9 cellular contexts compared by ENCODE assay signal in genomic region chr12:19273482-19274330, GRCh38.
A peak's percentile ranks its signal among the peaks of the same experiment; 100 is the strongest.
DNase-seq lines count a peak whose midpoint lies in the region; ATAC-seq, FAIRE-seq and TF ChIP-seq lines count a peak whose summit lies in the region.
"Had no signal": no experiment of that assay in that cellular context is flagged by ENCODE, and none has a peak within 500 bp of the region (broad histone marks: within the 10 kb centered on the region; RNA-seq: fewer than 3 reads in every experiment).

No MANE protein-coding gene starts in this region.

- no peak overlapping the region for H3K9ac ChIP-seq in IMR-90 (ENCODE audit: low read depth, low read length)

- POLR2A ChIA-PET in A549 (lab: Yijun Ruan, JAX) (no interaction called here), IMR-90 (lab: Charles Lee; ENCODE audit: unreplicated experiment) (interaction anchor here (0.7 kb wide), 1 partner anchor 80 kb away, joined by 3 read pairs; no protein-coding TSS in a partner anchor)
- POLR2A ChIA-PET in activated naive CD8-positive, alpha-beta T cell treated with anti-CD3 and anti-CD28 coated beads, Interleukin-2, amount 10 ng/mL, durations not matched to agents 7 days and 5 days (lab: Charles Lee), result no interaction called here

- peak overlapping the region; percentile 29 for H3K4me3 Mint-ChIP-seq in activated naive CD8-positive, alpha-beta T cell treated with anti-CD3 and anti-CD28 coated beads, Interleukin-2, amount 10 ng/mL, durations not matched to agents 7 days and 5 days

- 92% methylated on average over 4 of the region's 4 CpGs for WGBS in A549 (ENCODE audit: missing lambda C conversion rate)
- no CpG with 5 or more reads among the region's 4 CpGs for WGBS in IMR-90 (ENCODE audit: extremely low coverage in 2 of 2, insufficient read length in 1 of 2), 2 experiments

- H3K27ac Mint-ChIP-seq in activated naive CD8-positive, alpha-beta T cell treated with anti-CD3 and anti-CD28 coated beads, Interleukin-2, amount 10 ng/mL, durations not matched to agents 7 days and 5 days, result peak overlapping the region; percentile 47

- CTCF ChIA-PET in A549 (lab: Yijun Ruan, JAX) (interaction anchor here (0.6 to 2.2 kb wide), 6 partner anchors 12 to 388 kb away, joined by 3 to 8 read pairs (median 4); no protein-coding TSS in a partner anchor), IMR-90 (lab: Yijun Ruan, JAX) (interaction anchor here (0.6 to 0.8 kb wide), 2 partner anchors 10 to 78 kb away, joined by 3 to 13 read pairs; no protein-coding TSS in a partner anchor)

- peak overlapping the region; percentile 29; the same call in 2 of the 3 replicates for H2BK15ac ChIP-seq in IMR-90 (ENCODE audit: low read depth, low read length)

- in situ Hi-C loops in IMR-90 (cut with MboI; ENCODE audit: low sequenced_read_pairs), result no loop called here

- TF ChIP-seq RAD21 in A549 (conservative IDR thresholded peaks at IDR 0.05 in 1 of 2, IDR thresholded peaks at IDR 0.05 in 1 of 2) (no peak), IMR-90 (IDR thresholded peaks at IDR 0.05; ENCODE audit: low read length) (no peak)

- peaks cover 5% of the 10 kb centered on the region for H3K9me1 ChIP-seq in IMR-90 (ENCODE audit: insufficient read depth, low read length)

- no peaks in the 10 kb centered on the region for H3K27me3 ChIP-seq in IMR-90 (ENCODE audit: control insufficient read depth, insufficient read depth, low read length)
- no peaks in the 10 kb centered on the region for H3K27me3 ChIP-seq in SJCRH30

- no peak overlapping the region for H2AFZ ChIP-seq in IMR-90 (replicated peaks; ENCODE audit: low read length, poor library complexity)

- H2AK5ac ChIP-seq in IMR-90 (ENCODE audit: low read depth, low read length), result peak overlapping the region; percentile 77

- H3K79me1 ChIP-seq in IMR-90 (ENCODE audit: low read depth in 1 of 2, low read length in 2 of 2), result peaks cover 0 to 17% of the 10 kb centered on the region in 2 experiments; a peak in 2 of 4 replicates

- H3K9me3 ChIP-seq in A549 (no peaks in the 10 kb centered on the region), IMR-90 (ENCODE audit: control insufficient read depth, insufficient read depth, low read length) (no peaks in the 10 kb centered on the region), SJCRH30 (replicated peaks) (peaks cover 4% of the 10 kb centered on the region; the same call in 1 of the 2 replicates)

- no TSS peak for BruUV-seq in IMR-90 (replicated peaks; lab: Mats Ljungman, UMichigan)

- TF ChIP-seq CTCF in A549 (IDR thresholded peaks at IDR 0.05) (no peak), IMR-90 (conservative IDR thresholded peaks at IDR 0.05; ENCODE audit: low read depth, low read length) (no peak), GM20000 (IDR thresholded peaks at IDR 0.05; ENCODE audit: extremely low read depth, missing control alignments) (no peak)

- peak overlapping the region; percentile 80 for H2BK5ac ChIP-seq in IMR-90 (ENCODE audit: low read depth, low read length, poor library complexity, severe bottlenecking)

- H4K5ac ChIP-seq in IMR-90 (ENCODE audit: low read depth, low read length), result no peak overlapping the region

- H3K4me2 ChIP-seq in A549 (peak overlapping the region; percentile 47), IMR-90 (ENCODE audit: low read depth, low read length) (peak overlapping the region; percentile 5; the same call in 1 of the 2 replicates)

- H2AK9ac ChIP-seq in IMR-90 (replicated peaks; ENCODE audit: low read depth, low read length, poor library complexity), result no peak overlapping the region

- H3K36me3 Mint-ChIP-seq in activated naive CD8-positive, alpha-beta T cell treated with anti-CD3 and anti-CD28 coated beads, Interleukin-2, amount 10 ng/mL, durations not matched to agents 7 days and 5 days, result peaks cover 9% of the 10 kb centered on the region

- peak overlapping the region; percentile 91 for H3K4ac ChIP-seq in IMR-90 (ENCODE audit: low read depth, low read length)

- H3K9me3 Mint-ChIP-seq in activated naive CD8-positive, alpha-beta T cell treated with anti-CD3 and anti-CD28 coated beads, Interleukin-2, amount 10 ng/mL, durations not matched to agents 7 days and 5 days, result no peaks in the 10 kb centered on the region

- ATAC-seq in A549, result peak; percentile 76 to 93; a peak in 5 of 6 replicates
- ATAC-seq in IMR-90 (ENCODE audit: low read depth), result peak; percentile 91
- peak; percentile 94 for ATAC-seq in activated naive CD8-positive, alpha-beta T cell treated with anti-CD3 and anti-CD28 coated beads, Interleukin-2, amount 10 ng/mL, durations not matched to agents 7 days and 5 days (ENCODE audit: low read depth)
- ATAC-seq in GM18520 (IDR thresholded peaks at IDR 0.05; ENCODE audit: unreplicated experiment), result no peak

- peak overlapping the region; percentile 80; the same call in 1 of the 2 replicates for H4K91ac ChIP-seq in IMR-90 (ENCODE audit: insufficient read depth, low read depth, low read length)

- H3K14ac ChIP-seq in IMR-90 (replicated peaks; ENCODE audit: low read depth, low read length), result peak overlapping the region; percentile 90

- H3K18ac ChIP-seq in IMR-90 (ENCODE audit: low read depth, low read length), result peak overlapping the region; percentile 39

- TF ChIP-seq EP300 in A549 (IDR thresholded peaks at IDR 0.05), result no peak

- H3K27me3 Mint-ChIP-seq in activated naive CD8-positive, alpha-beta T cell treated with anti-CD3 and anti-CD28 coated beads, Interleukin-2, amount 10 ng/mL, durations not matched to agents 7 days and 5 days, result no peaks in the 10 kb centered on the region

- H3K4me1 ChIP-seq in A549 (peaks cover 16% of the 10 kb centered on the region), IMR-90 (ENCODE audit: control insufficient read depth, insufficient read depth, low read length) (peaks cover 5% of the 10 kb centered on the region; the same call in 1 of the 2 replicates), SJCRH30 (peaks cover 16% of the 10 kb centered on the region)

- peak overlapping the region; percentile 6 to 87; a peak in 2 of 4 replicates for H4K8ac ChIP-seq in IMR-90 (ENCODE audit: low read depth in 2 of 2, low read length in 2 of 2)

- peak overlapping the region; percentile 88 for H2BK120ac ChIP-seq in IMR-90 (ENCODE audit: low read depth, low read length)

- no peak for TF ChIP-seq POLR2A in A549 (IDR thresholded peaks at IDR 0.05; ENCODE audit: low read length)
- TF ChIP-seq POLR2A in IMR-90 (IDR thresholded peaks at IDR 0.05; ENCODE audit: low read depth, low read length), result no peak

- H3K4me3 ChIP-seq in A549 (no peak overlapping the region), IMR-90 (ENCODE audit: insufficient read depth, low read depth, low read length) (no peak overlapping the region), SJCRH30 (no peak overlapping the region)

- H3K27ac ChIP-seq in A549, result peak overlapping the region; percentile 47 to 67; a peak in 5 of 6 replicates
- H3K27ac ChIP-seq in IMR-90 (ENCODE audit: insufficient read depth, low read length), result peak overlapping the region; percentile 13
- peak overlapping the region; percentile 44 for H3K27ac ChIP-seq in SJCRH30

- H3K56ac ChIP-seq in IMR-90 (ENCODE audit: extremely low read depth, insufficient read depth, low read length), result no peak overlapping the region

- H4K20me1 ChIP-seq in IMR-90 (ENCODE audit: insufficient read depth, low read length), result no peaks in the 10 kb centered on the region

- peaks cover 13% of the 10 kb centered on the region for H3K4me1 Mint-ChIP-seq in activated naive CD8-positive, alpha-beta T cell treated with anti-CD3 and anti-CD28 coated beads, Interleukin-2, amount 10 ng/mL, durations not matched to agents 7 days and 5 days

- dilution Hi-C loops in IMR-90 (cut with HindIII; ENCODE audit: low sequenced_read_pairs, unreplicated experiment), result no loop called here

- peaks cover 20% of the 10 kb centered on the region for H3K36me3 ChIP-seq in IMR-90 (ENCODE audit: control insufficient read depth, insufficient read depth, low read length)
- peaks cover 6% of the 10 kb centered on the region for H3K36me3 ChIP-seq in SJCRH30

- H2BK20ac ChIP-seq in IMR-90 (ENCODE audit: low read depth, low read length), result peak overlapping the region; percentile 96

- peak; percentile 55 to 79 for DNase-seq in A549 (ENCODE audit: low read depth in 1 of 2, low spot score in 1 of 2)
- DNase-seq in IMR-90, result peak; percentile 97
- DNase-seq in SJCRH30, result peak; percentile 67 to 73
- DNase-seq in activated naive CD8-positive, alpha-beta T cell treated with anti-CD3 and anti-CD28 coated beads, Interleukin-2, amount 10 ng/mL, durations not matched to agents 7 days and 5 days, result no peak
- DNase-seq in iris pigment epithelial cell (ENCODE audit: low read depth), result peak; percentile 98
- DNase-seq in stimulated activated CD4-positive, alpha-beta T cell treated with anti-CD3 and anti-CD28 coated beads, TNF-alpha, amount 100 ng/mL, for 48 hours (ENCODE audit: low read depth in 3 of 3), result peak; percentile 1 to 8 (median 8)
- no peak for DNase-seq in GM20000 (ENCODE audit: low spot score)

- peak overlapping the region; percentile 88 for H3K23ac ChIP-seq in IMR-90 (ENCODE audit: low read depth, low read length)

- FAIRE-seq in A549 (lab: Jason Lieb, UNC), result peak; percentile 96
- FAIRE-seq: G401.6 had no signal

- intact Hi-C loops in IMR-90 (cut with micrococcal nuclease), result no loop called here

TF ChIP-seq in A549, 52 proteins besides CTCF, POLR2A, EP300 and RAD21 (continues in another document):
- TF ChIP-seq CEBPB (IDR thresholded peaks at IDR 0.05), result 0 out of 4 replicates have a peak, but pooled peaks of 1 of the 2 experiments have one; percentile 37
- no peak for TF ChIP-seq CHD4 (IDR thresholded peaks at IDR 0.05; ENCODE audit: borderline replicate concordance)
- TF ChIP-seq ELK1 (IDR thresholded peaks at IDR 0.05; ENCODE audit: low read depth, low read length), result no peak

TF ChIP-seq in IMR-90, 13 proteins besides CTCF, POLR2A, EP300 and RAD21:
- TF ChIP-seq MAZ (IDR thresholded peaks at IDR 0.05; ENCODE audit: borderline replicate concordance, low read depth, low read length), result no peak
- TF ChIP-seq CEBPB (IDR thresholded peaks at IDR 0.05; ENCODE audit: low read depth, low read length), result peak; percentile 54; the same call in 1 of the 2 replicates
- peak; percentile 61; the same call in 1 of the 2 replicates for TF ChIP-seq FOS (IDR thresholded peaks at IDR 0.05; ENCODE audit: low read depth, low read length)

Comparison
In these comparisons a context has a peak if more than half of its experiments do, and no peak if none do; other contexts are left out.
1. DNase-seq: peak in A549 (2 of 2), IMR-90 (single experiment), SJCRH30 (2 of 2), iris pigment epithelial cell (single experiment) and stimulated activated CD4-positive, alpha-beta T cell treated with anti-CD3 and anti-CD28 coated beads, TNF-alpha, amount 100 ng/mL, for 48 hours (3 of 3); none in activated naive CD8-positive, alpha-beta T cell treated with anti-CD3 and anti-CD28 coated beads, Interleukin-2, amount 10 ng/mL, durations not matched to agents 7 days and 5 days (single experiment) and GM20000 (single experiment).
2. Peak in every context shown above with its lines, with median percentiles within 50 percentile points of each other: H3K27ac ChIP-seq.